In genomic region chr7:138466069-138466756, GRCh38 we compare ENCODE assay signal across 1 cellular context.
TF ChIP-seq lines count a peak whose summit lies in the region.

No MANE protein-coding gene starts in this region.

TF ChIP-seq in K562, 482 proteins besides CTCF, POLR2A, EP300 and RAD21 (continued from another document):
- TF ChIP-seq CHAMP1 (IDR thresholded peaks at IDR 0.05) = 0 out of 2 replicates have a peak, but pooled peaks have one; percentile 19
- peak; percentile 36 for TF ChIP-seq TBP (optimal IDR thresholded peaks at IDR 0.05; ENCODE audit: low read depth, low read length)
- TF ChIP-seq EHMT2 (IDR thresholded peaks at IDR 0.05) = 0 out of 2 replicates have a peak, but pooled peaks have one; percentile 17
- peak; percentile 54; the same call in 1 of the 2 replicates for TF ChIP-seq CC2D1A (IDR thresholded peaks at IDR 0.05)
- 0 out of 2 replicates have a peak, but pooled peaks have one; percentile 21 for TF ChIP-seq NKRF (IDR thresholded peaks at IDR 0.05; ENCODE audit: borderline replicate concordance)
- peak; percentile 54; the same call in 1 of the 2 replicates for TF ChIP-seq ZNF384 (IDR thresholded peaks at IDR 0.05; ENCODE audit: low read depth, low read length)
- TF ChIP-seq YY1 (IDR thresholded peaks at IDR 0.05; ENCODE audit: borderline replicate concordance in 1 of 3, control insufficient read depth in 1 of 3, extremely low read depth in 1 of 3, insufficient read depth in 3 of 3, insufficient read length in 1 of 3, insufficient replicate concordance in 2 of 3, low read depth in 1 of 3, low read length in 2 of 3) = peak in 2 of 3 experiments; percentile 10 to 62
- 0 out of 2 replicates have a peak, but pooled peaks have one; percentile 24 for TF ChIP-seq ADNP (tag; IDR thresholded peaks at IDR 0.05)
